24 cellular contexts compared by ENCODE assay signal in genomic region chr14:76550534-76550933, GRCh38.
A peak's percentile ranks its signal among the peaks of the same experiment; 100 is the strongest.
DNase-seq lines count a peak whose midpoint lies in the region; ATAC-seq and TF ChIP-seq lines count a peak whose summit lies in the region.
"Had no signal": no experiment of that assay in that cellular context is flagged by ENCODE, and none has a peak within 500 bp of the region (broad histone marks: within the 10 kb centered on the region; RNA-seq: fewer than 3 reads in every experiment).

No MANE protein-coding gene starts in this region.

- H3K36me3 ChIP-seq in MG63 (no peaks in the 10 kb centered on the region), neural progenitor cell (no peaks in the 10 kb centered on the region), Karpas-422 (ENCODE audit: insufficient read depth, low read length) (no peaks in the 10 kb centered on the region)
- H3K36me3 ChIP-seq: BLaER1, tibial nerve had no signal

- no peaks in the 10 kb centered on the region for H3K79me2 ChIP-seq in neural progenitor cell (ENCODE audit: low read depth)
- no peaks in the 10 kb centered on the region for H3K79me2 ChIP-seq in Karpas-422 (ENCODE audit: low read length)
- H3K79me2 ChIP-seq: hepatocyte had no signal

- H3F3A ChIP-seq in neural progenitor cell (ENCODE audit: low read depth): peaks cover 9% of the 10 kb centered on the region

- H3K9me3 Mint-ChIP-seq in neural progenitor cell: no peaks in the 10 kb centered on the region
- H3K9me3 Mint-ChIP-seq: activated CD8-positive, alpha-beta T cell treated with anti-CD3 and anti-CD28 coated beads for 36 hours; activated naive CD4-positive, alpha-beta T cell treated with anti-CD3 and anti-CD28 coated beads, Interleukin-2, amount 50 U/mL, for 72 hours; activated T-cell treated with anti-CD3 and anti-CD28 coated beads, Interleukin-2, amount 50 U/mL, for 4 hours; nephron; stimulated activated effector memory CD8-positive, alpha-beta T cell treated with anti-CD3 and anti-CD28 coated beads, Interleukin-12 subunit alpha, Interleukin-12 subunit beta, amount 100 ng/mL, for 72 hours had no signal

- peak overlapping the region; percentile 9 for H3K27ac Mint-ChIP-seq in neural progenitor cell
- H3K27ac Mint-ChIP-seq: activated CD8-positive, alpha-beta T cell treated with anti-CD3 and anti-CD28 coated beads for 36 hours; activated naive CD4-positive, alpha-beta T cell treated with anti-CD3 and anti-CD28 coated beads, Interleukin-2, amount 50 U/mL, for 72 hours; brain; nephron; stimulated activated effector memory CD8-positive, alpha-beta T cell treated with anti-CD3 and anti-CD28 coated beads, Interleukin-12 subunit alpha, Interleukin-12 subunit beta, amount 100 ng/mL, for 72 hours had no signal

- H4K20me1 ChIP-seq in neural progenitor cell (ENCODE audit: low read depth) (no peaks in the 10 kb centered on the region), Karpas-422 (ENCODE audit: insufficient read depth, low read depth, low read length) (no peaks in the 10 kb centered on the region)
- H4K20me1 ChIP-seq: BLaER1 had no signal

- H3K27ac ChIP-seq in neural progenitor cell (no peak overlapping the region), Karpas-422 (ENCODE audit: low read length) (no peak overlapping the region)
- H3K27ac ChIP-seq: BLaER1, dorsolateral prefrontal cortex, hepatocyte, tibial nerve, VCaP had no signal

- TF ChIP-seq CTCF in neural progenitor cell (IDR thresholded peaks at IDR 0.05): no peak

- no peak for ATAC-seq in HG02623 (IDR thresholded peaks at IDR 0.05; ENCODE audit: unreplicated experiment)
- ATAC-seq in HG03378 (IDR thresholded peaks at IDR 0.05; ENCODE audit: unreplicated experiment): no peak
- ATAC-seq: activated CD8-positive, alpha-beta T cell treated with anti-CD3 and anti-CD28 coated beads for 36 hours; activated naive CD4-positive, alpha-beta T cell treated with anti-CD3 and anti-CD28 coated beads, Interleukin-2, amount 50 U/mL, for 72 hours; activated T-cell treated with anti-CD3 and anti-CD28 coated beads, Interleukin-2, amount 50 U/mL, for 4 hours; stimulated activated effector memory CD8-positive, alpha-beta T cell treated with anti-CD3 and anti-CD28 coated beads, Interleukin-12 subunit alpha, Interleukin-12 subunit beta, amount 100 ng/mL, for 72 hours had no signal

- peak overlapping the region; percentile 69 for H2AFZ ChIP-seq in neural progenitor cell (replicated peaks)
- H2AFZ ChIP-seq in Karpas-422 (ENCODE audit: low read length): no peak overlapping the region
- H2AFZ ChIP-seq: hepatocyte had no signal

- H3K27me3 ChIP-seq in MG63 (no peaks in the 10 kb centered on the region), neural progenitor cell (no peaks in the 10 kb centered on the region), Karpas-422 (ENCODE audit: low read length) (no peaks in the 10 kb centered on the region)
- H3K27me3 ChIP-seq: BLaER1, hepatocyte, tibial nerve had no signal

- DNase-seq in DMS53 (lab: John Stamatoyannopoulos, UW) (peak; percentile 7), DMS53 treated with DMSO at 0.1 percent for 48 hours (lab: John Stamatoyannopoulos, UW; ENCODE audit: unreplicated experiment) (no peak), MG63 (peak; percentile 21), dermis blood vessel endothelial cell (peak; percentile 4), neural progenitor cell (ENCODE audit: low spot score) (no peak), Karpas-422 (no peak)
- DNase-seq: 8988T; activated CD8-positive, alpha-beta T cell treated with anti-CD3 and anti-CD28 coated beads for 36 hours; activated T-cell treated with anti-CD3 and anti-CD28 coated beads, Interleukin-2, amount 50 U/mL, for 4 hours; DMS 273 treated with DMSO at 0.1 percent for 48 hours; dorsolateral prefrontal cortex; HCEC 1CT; NCI-H2081 treated with DMSO at 0.1 percent for 48 hours; NCI-H82 had no signal

- H3K4me3 Mint-ChIP-seq in neural progenitor cell: no peak overlapping the region
- H3K4me3 Mint-ChIP-seq: activated CD8-positive, alpha-beta T cell treated with anti-CD3 and anti-CD28 coated beads for 36 hours; activated T-cell treated with anti-CD3 and anti-CD28 coated beads, Interleukin-2, amount 50 U/mL, for 4 hours; brain; nephron; stimulated activated effector memory CD8-positive, alpha-beta T cell treated with anti-CD3 and anti-CD28 coated beads, Interleukin-12 subunit alpha, Interleukin-12 subunit beta, amount 100 ng/mL, for 72 hours had no signal

- no peak overlapping the region for H3K4me2 ChIP-seq in neural progenitor cell
- H3K4me2 ChIP-seq in Karpas-422 (ENCODE audit: low read depth, low read length, poor library complexity, severe bottlenecking): no peak overlapping the region
- H3K4me2 ChIP-seq: BLaER1, hepatocyte had no signal

- H3K4me1 Mint-ChIP-seq in neural progenitor cell: peaks cover 13% of the 10 kb centered on the region
- H3K4me1 Mint-ChIP-seq: stimulated activated effector memory CD8-positive, alpha-beta T cell treated with anti-CD3 and anti-CD28 coated beads, Interleukin-12 subunit alpha, Interleukin-12 subunit beta, amount 100 ng/mL, for 72 hours had no signal

- H3K9ac ChIP-seq in neural progenitor cell (no peak overlapping the region), Karpas-422 (ENCODE audit: low read length) (no peak overlapping the region)
- H3K9ac ChIP-seq: BLaER1 had no signal

- H3K27me3 Mint-ChIP-seq in neural progenitor cell (ENCODE audit: insufficient read depth, low read depth): no peaks in the 10 kb centered on the region
- H3K27me3 Mint-ChIP-seq: activated CD8-positive, alpha-beta T cell treated with anti-CD3 and anti-CD28 coated beads for 36 hours; brain had no signal

- H3K9me3 ChIP-seq in MG63 (no peaks in the 10 kb centered on the region), neural progenitor cell (ENCODE audit: low read depth) (no peaks in the 10 kb centered on the region), Karpas-422 (ENCODE audit: low read length) (no peaks in the 10 kb centered on the region)
- H3K9me3 ChIP-seq: BLaER1, tibial nerve had no signal

- no peaks in the 10 kb centered on the region for H3K36me3 Mint-ChIP-seq in neural progenitor cell
- H3K36me3 Mint-ChIP-seq: activated naive CD4-positive, alpha-beta T cell treated with anti-CD3 and anti-CD28 coated beads, Interleukin-2, amount 50 U/mL, for 72 hours; brain; stimulated activated effector memory CD8-positive, alpha-beta T cell treated with anti-CD3 and anti-CD28 coated beads, Interleukin-12 subunit alpha, Interleukin-12 subunit beta, amount 100 ng/mL, for 72 hours had no signal

- no peak overlapping the region for H3K4me3 ChIP-seq in MG63
- no peak overlapping the region for H3K4me3 ChIP-seq in neural progenitor cell
- no peak overlapping the region for H3K4me3 ChIP-seq in Karpas-422 (ENCODE audit: low read length)
- H3K4me3 ChIP-seq: BLaER1, dorsolateral prefrontal cortex, hepatocyte, tibial nerve had no signal

- no peaks in the 10 kb centered on the region for H3K9me2 ChIP-seq in Karpas-422 (replicated peaks; ENCODE audit: insufficient read depth, low read length)

- H3K4me1 ChIP-seq in neural progenitor cell (peaks cover 15% of the 10 kb centered on the region), Karpas-422 (ENCODE audit: low read length) (no peaks in the 10 kb centered on the region)
- H3K4me1 ChIP-seq: BLaER1, tibial nerve had no signal

Comparison
In these comparisons a context has a peak if more than half of its experiments do, and no peak if none do; other contexts are left out.
1. DNase-seq: peak in DMS53 (single experiment), MG63 (single experiment) and dermis blood vessel endothelial cell (single experiment); none in DMS53 treated with DMSO at 0.1 percent for 48 hours (single experiment), neural progenitor cell (single experiment) and Karpas-422 (single experiment).